ENCODE assay signal across 2 cellular contexts in genomic region chr2:138493334-138493733, GRCh38.
TF ChIP-seq lines count a peak whose summit lies in the region.

No MANE protein-coding gene starts in this region.

TF ChIP-seq in GM23338, 12 proteins besides CTCF, POLR2A, EP300 and RAD21 (continued from another document):
- TF ChIP-seq ZNF462 (CRISPR knock-in tag; IDR thresholded peaks at IDR 0.05): 0 out of 2 replicates have a peak, but pooled peaks have one; percentile 17

TF ChIP-seq in WTC11, 78 proteins besides CTCF, POLR2A, EP300 and RAD21 (continued from another document):
- TF ChIP-seq, protein P1, sequence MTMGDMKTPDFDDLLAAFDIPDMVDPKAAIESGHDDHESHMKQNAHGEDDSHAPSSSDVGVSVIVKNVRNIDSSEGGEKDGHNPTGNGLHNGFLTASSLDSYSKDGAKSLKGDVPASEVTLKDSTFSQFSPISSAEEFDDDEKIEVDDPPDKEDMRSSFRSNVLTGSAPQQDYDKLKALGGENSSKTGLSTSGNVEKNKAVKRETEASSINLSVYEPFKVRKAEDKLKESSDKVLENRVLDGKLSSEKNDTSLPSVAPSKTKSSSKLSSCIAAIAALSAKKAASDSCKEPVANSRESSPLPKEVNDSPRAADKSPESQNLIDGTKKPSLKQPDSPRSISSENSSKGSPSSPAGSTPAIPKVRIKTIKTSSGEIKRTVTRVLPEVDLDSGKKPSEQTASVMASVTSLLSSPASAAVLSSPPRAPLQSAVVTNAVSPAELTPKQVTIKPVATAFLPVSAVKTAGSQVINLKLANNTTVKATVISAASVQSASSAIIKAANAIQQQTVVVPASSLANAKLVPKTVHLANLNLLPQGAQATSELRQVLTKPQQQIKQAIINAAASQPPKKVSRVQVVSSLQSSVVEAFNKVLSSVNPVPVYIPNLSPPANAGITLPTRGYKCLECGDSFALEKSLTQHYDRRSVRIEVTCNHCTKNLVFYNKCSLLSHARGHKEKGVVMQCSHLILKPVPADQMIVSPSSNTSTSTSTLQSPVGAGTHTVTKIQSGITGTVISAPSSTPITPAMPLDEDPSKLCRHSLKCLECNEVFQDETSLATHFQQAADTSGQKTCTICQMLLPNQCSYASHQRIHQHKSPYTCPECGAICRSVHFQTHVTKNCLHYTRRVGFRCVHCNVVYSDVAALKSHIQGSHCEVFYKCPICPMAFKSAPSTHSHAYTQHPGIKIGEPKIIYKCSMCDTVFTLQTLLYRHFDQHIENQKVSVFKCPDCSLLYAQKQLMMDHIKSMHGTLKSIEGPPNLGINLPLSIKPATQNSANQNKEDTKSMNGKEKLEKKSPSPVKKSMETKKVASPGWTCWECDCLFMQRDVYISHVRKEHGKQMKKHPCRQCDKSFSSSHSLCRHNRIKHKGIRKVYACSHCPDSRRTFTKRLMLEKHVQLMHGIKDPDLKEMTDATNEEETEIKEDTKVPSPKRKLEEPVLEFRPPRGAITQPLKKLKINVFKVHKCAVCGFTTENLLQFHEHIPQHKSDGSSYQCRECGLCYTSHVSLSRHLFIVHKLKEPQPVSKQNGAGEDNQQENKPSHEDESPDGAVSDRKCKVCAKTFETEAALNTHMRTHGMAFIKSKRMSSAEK (CRISPR knock-in tag; IDR thresholded peaks at IDR 0.05; ENCODE audit: borderline replicate concordance): no peak
- TF ChIP-seq NR3C1 (CRISPR knock-in tag; conservative IDR thresholded peaks at IDR 0.05; ENCODE audit: low read depth) (no peak), CBFB (CRISPR knock-in tag; IDR thresholded peaks at IDR 0.05; ENCODE audit: low read depth) (no peak), ZNF219 (CRISPR knock-in tag; IDR thresholded peaks at IDR 0.05; ENCODE audit: borderline replicate concordance) (no peak), ATF6 (CRISPR knock-in tag; IDR thresholded peaks at IDR 0.05) (no peak), MXD4 (CRISPR knock-in tag; IDR thresholded peaks at IDR 0.05; ENCODE audit: borderline replicate concordance) (no peak), HMGA2 (CRISPR knock-in tag; IDR thresholded peaks at IDR 0.05) (no peak), MYBL2 (CRISPR knock-in tag; IDR thresholded peaks at IDR 0.05) (no peak), ZNF416 (CRISPR knock-in tag; IDR thresholded peaks at IDR 0.05) (no peak)
- TF ChIP-seq, protein P2, sequence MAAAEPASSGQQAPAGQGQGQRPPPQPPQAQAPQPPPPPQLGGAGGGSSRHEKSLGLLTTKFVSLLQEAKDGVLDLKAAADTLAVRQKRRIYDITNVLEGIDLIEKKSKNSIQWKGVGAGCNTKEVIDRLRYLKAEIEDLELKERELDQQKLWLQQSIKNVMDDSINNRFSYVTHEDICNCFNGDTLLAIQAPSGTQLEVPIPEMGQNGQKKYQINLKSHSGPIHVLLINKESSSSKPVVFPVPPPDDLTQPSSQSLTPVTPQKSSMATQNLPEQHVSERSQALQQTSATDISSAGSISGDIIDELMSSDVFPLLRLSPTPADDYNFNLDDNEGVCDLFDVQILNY (CRISPR knock-in tag; IDR thresholded peaks at IDR 0.05): no peak
